In the genomic region with DNA sequence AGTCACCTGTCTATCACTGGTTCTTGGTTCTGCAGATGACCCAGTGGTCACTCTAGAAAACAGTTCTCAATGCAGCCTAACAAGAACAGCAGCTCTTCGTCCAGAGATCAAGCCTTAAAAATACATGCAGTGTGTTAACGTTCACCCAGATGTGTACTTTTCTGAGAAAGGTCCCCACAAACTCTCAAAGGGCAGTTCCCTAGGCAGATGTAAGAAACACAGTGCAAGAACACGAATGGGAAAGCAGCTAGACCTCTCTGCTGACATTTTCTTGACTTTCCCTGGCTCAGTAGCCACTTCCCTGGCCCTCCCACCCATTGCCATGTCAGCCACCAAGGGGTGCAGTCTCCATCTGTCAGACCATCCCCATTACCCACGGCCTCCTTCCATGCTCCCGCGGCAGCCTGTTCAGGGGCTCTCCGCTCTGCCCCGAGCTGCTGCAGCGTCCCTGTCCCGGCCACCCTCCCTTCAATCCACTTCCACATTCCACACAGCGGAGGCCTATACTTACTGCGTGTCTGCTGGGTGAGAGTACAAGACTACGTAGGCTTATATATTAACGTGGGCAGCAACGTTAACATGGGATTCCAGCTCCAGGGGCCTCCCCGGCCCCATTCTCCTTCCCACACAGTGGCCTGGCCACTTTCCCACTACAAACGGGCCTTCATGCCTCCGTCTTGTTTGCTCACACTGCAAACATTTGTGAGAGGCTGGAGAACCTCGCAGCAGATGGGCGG, we compare ENCODE assay signal across 10 cellular contexts. TPM values are rescaled to one million over a fixed set of nuclear protein-coding genes. Genes with fewer than 3 reads are reported as not detected.
DNase-seq lines count a peak whose midpoint lies in the region; ATAC-seq and TF ChIP-seq lines count a peak whose summit lies in the region.
"Had no signal": no experiment of that assay in that cellular context is flagged by ENCODE, and none has a peak within 500 bp of the region (broad histone marks: within the 10 kb centered on the region; RNA-seq: fewer than 3 reads in every experiment).

No MANE protein-coding gene starts in this region.

- intact Hi-C loops in left ventricle myocardium superior (cut with micrococcal nuclease), result no loop called here

- DNase-seq in AG20443 (ENCODE audit: low spot score) (peak; percentile 53), WTC11 (ENCODE audit: low spot score) (no peak), left ventricle myocardium superior (peak; percentile 36), progenitor cell of endocrine pancreas (ENCODE audit: low spot score, unreplicated experiment) (peak; percentile 15), Karpas-422 (no peak), germinal center (ENCODE audit: low spot score) (no peak)
- no peak for DNase-seq in activated naive CD4-positive, alpha-beta T cell treated with anti-CD3 and anti-CD28 coated beads, Interleukin-2, amount 10 ng/mL, durations not matched to agents 7 days and 5 days
- DNase-seq: activated CD8-positive, alpha-beta memory T cell treated with anti-CD3 and anti-CD28 coated beads, Interleukin-2, amount 50 U/mL, for 48 hours; SK-N-SH had no signal

- no peak overlapping the region for H3K4me3 ChIP-seq in Karpas-422 (ENCODE audit: low read length)

- H3K9me3 ChIP-seq in Karpas-422 (ENCODE audit: low read length), result no peaks in the 10 kb centered on the region
- H3K9me3 ChIP-seq: SK-N-SH had no signal

- H3K9me2 ChIP-seq in Karpas-422 (replicated peaks; ENCODE audit: insufficient read depth, low read length), result no peaks in the 10 kb centered on the region
- H3K9me2 ChIP-seq: SK-N-SH had no signal

- no peak overlapping the region for H3K27ac ChIP-seq in Karpas-422 (ENCODE audit: low read length)

- H3K27me3 Mint-ChIP-seq in WTC11 (ENCODE audit: low read depth) (no peaks in the 10 kb centered on the region), progenitor cell of endocrine pancreas (no peaks in the 10 kb centered on the region)
- no peaks in the 10 kb centered on the region for H3K27me3 Mint-ChIP-seq in activated naive CD4-positive, alpha-beta T cell treated with anti-CD3 and anti-CD28 coated beads, Interleukin-2, amount 10 ng/mL, durations not matched to agents 7 days and 5 days

- ATAC-seq in WTC11, result peak; percentile 25
- ATAC-seq in left ventricle myocardium superior, result peak; percentile 57
- no peak for ATAC-seq in HG02870 (IDR thresholded peaks at IDR 0.05; ENCODE audit: unreplicated experiment)

- peaks cover 14% of the 10 kb centered on the region for H3K4me1 ChIP-seq in Karpas-422 (ENCODE audit: low read length)

- H3K9ac ChIP-seq in Karpas-422 (ENCODE audit: low read length), result no peak overlapping the region
- H3K9ac ChIP-seq: SK-N-SH had no signal

- POLR2A ChIA-PET in WTC11 (lab: Charles Lee), result no interaction called here

- no peaks in the 10 kb centered on the region for H3K9me3 Mint-ChIP-seq in WTC11
- no peaks in the 10 kb centered on the region for H3K9me3 Mint-ChIP-seq in progenitor cell of endocrine pancreas (ENCODE audit: low read depth)
- no peaks in the 10 kb centered on the region for H3K9me3 Mint-ChIP-seq in activated naive CD4-positive, alpha-beta T cell treated with anti-CD3 and anti-CD28 coated beads, Interleukin-2, amount 10 ng/mL, durations not matched to agents 7 days and 5 days

- peak overlapping the region; percentile 88 for H3K27ac Mint-ChIP-seq in WTC11
- H3K27ac Mint-ChIP-seq in progenitor cell of endocrine pancreas, result peak overlapping the region; percentile 93
- H3K27ac Mint-ChIP-seq in activated naive CD4-positive, alpha-beta T cell treated with anti-CD3 and anti-CD28 coated beads, Interleukin-2, amount 10 ng/mL, durations not matched to agents 7 days and 5 days, result no peak overlapping the region

- H3K4me2 ChIP-seq in Karpas-422 (ENCODE audit: low read depth, low read length, poor library complexity, severe bottlenecking), result no peak overlapping the region
- H3K4me2 ChIP-seq: SK-N-SH had no signal

- H3K36me3 Mint-ChIP-seq in WTC11 (no peaks in the 10 kb centered on the region), progenitor cell of endocrine pancreas (ENCODE audit: insufficient read depth) (no peaks in the 10 kb centered on the region)
- H3K36me3 Mint-ChIP-seq in activated naive CD4-positive, alpha-beta T cell treated with anti-CD3 and anti-CD28 coated beads, Interleukin-2, amount 10 ng/mL, durations not matched to agents 7 days and 5 days, result peaks cover 28% of the 10 kb centered on the region

- TF ChIP-seq CTCF in WTC11 (IDR thresholded peaks at IDR 0.05) (no peak), progenitor cell of endocrine pancreas (IDR thresholded peaks at IDR 0.05; ENCODE audit: unreplicated experiment) (no peak)

- H3K36me3 ChIP-seq in Karpas-422 (ENCODE audit: insufficient read depth, low read length), result no peaks in the 10 kb centered on the region

- H3K79me2 ChIP-seq in Karpas-422 (ENCODE audit: low read length), result peaks cover 81% of the 10 kb centered on the region

- H2AFZ ChIP-seq in Karpas-422 (ENCODE audit: low read length), result no peak overlapping the region

- no peak overlapping the region for H3K4me3 Mint-ChIP-seq in WTC11
- H3K4me3 Mint-ChIP-seq in progenitor cell of endocrine pancreas (ENCODE audit: low read depth), result peak overlapping the region; percentile 6
- H3K4me3 Mint-ChIP-seq in activated naive CD4-positive, alpha-beta T cell treated with anti-CD3 and anti-CD28 coated beads, Interleukin-2, amount 10 ng/mL, durations not matched to agents 7 days and 5 days, result no peak overlapping the region

- H3K4me1 Mint-ChIP-seq in WTC11 (peaks cover 78% of the 10 kb centered on the region), progenitor cell of endocrine pancreas (ENCODE audit: low read depth) (peaks cover 31% of the 10 kb centered on the region)
- H3K4me1 Mint-ChIP-seq in activated naive CD4-positive, alpha-beta T cell treated with anti-CD3 and anti-CD28 coated beads, Interleukin-2, amount 10 ng/mL, durations not matched to agents 7 days and 5 days, result peaks cover 49% of the 10 kb centered on the region

- CTCF ChIA-PET in WTC11 (lab: Charles Lee), result interaction anchor here (1.0 kb wide), 1 partner anchor 176 kb away, joined by 5 read pairs; no protein-coding TSS in a partner anchor
- CTCF ChIA-PET in activated naive CD4-positive, alpha-beta T cell treated with anti-CD3 and anti-CD28 coated beads, Interleukin-2, amount 10 ng/mL, durations not matched to agents 7 days and 5 days (lab: Charles Lee), result no interaction called here

- H4K20me1 ChIP-seq in Karpas-422 (ENCODE audit: insufficient read depth, low read depth, low read length), result no peaks in the 10 kb centered on the region

- H3K27me3 ChIP-seq in Karpas-422 (ENCODE audit: low read length), result no peaks in the 10 kb centered on the region

TF ChIP-seq in WTC11, 78 proteins besides CTCF, POLR2A, EP300 and RAD21 (continues in another document):
- TF ChIP-seq, protein P1, sequence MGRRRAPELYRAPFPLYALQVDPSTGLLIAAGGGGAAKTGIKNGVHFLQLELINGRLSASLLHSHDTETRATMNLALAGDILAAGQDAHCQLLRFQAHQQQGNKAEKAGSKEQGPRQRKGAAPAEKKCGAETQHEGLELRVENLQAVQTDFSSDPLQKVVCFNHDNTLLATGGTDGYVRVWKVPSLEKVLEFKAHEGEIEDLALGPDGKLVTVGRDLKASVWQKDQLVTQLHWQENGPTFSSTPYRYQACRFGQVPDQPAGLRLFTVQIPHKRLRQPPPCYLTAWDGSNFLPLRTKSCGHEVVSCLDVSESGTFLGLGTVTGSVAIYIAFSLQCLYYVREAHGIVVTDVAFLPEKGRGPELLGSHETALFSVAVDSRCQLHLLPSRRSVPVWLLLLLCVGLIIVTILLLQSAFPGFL (CRISPR knock-in tag; IDR thresholded peaks at IDR 0.05; ENCODE audit: borderline replicate concordance), result no peak
- TF ChIP-seq, protein P2, sequence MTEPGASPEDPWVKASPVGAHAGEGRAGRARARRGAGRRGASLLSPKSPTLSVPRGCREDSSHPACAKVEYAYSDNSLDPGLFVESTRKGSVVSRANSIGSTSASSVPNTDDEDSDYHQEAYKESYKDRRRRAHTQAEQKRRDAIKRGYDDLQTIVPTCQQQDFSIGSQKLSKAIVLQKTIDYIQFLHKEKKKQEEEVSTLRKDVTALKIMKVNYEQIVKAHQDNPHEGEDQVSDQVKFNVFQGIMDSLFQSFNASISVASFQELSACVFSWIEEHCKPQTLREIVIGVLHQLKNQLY (CRISPR knock-in tag; IDR thresholded peaks at IDR 0.05), result no peak
- TF ChIP-seq, protein P3, sequence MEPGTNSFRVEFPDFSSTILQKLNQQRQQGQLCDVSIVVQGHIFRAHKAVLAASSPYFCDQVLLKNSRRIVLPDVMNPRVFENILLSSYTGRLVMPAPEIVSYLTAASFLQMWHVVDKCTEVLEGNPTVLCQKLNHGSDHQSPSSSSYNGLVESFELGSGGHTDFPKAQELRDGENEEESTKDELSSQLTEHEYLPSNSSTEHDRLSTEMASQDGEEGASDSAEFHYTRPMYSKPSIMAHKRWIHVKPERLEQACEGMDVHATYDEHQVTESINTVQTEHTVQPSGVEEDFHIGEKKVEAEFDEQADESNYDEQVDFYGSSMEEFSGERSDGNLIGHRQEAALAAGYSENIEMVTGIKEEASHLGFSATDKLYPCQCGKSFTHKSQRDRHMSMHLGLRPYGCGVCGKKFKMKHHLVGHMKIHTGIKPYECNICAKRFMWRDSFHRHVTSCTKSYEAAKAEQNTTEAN (CRISPR knock-in tag; IDR thresholded peaks at IDR 0.05), result no peak
- TF ChIP-seq, protein P4, sequence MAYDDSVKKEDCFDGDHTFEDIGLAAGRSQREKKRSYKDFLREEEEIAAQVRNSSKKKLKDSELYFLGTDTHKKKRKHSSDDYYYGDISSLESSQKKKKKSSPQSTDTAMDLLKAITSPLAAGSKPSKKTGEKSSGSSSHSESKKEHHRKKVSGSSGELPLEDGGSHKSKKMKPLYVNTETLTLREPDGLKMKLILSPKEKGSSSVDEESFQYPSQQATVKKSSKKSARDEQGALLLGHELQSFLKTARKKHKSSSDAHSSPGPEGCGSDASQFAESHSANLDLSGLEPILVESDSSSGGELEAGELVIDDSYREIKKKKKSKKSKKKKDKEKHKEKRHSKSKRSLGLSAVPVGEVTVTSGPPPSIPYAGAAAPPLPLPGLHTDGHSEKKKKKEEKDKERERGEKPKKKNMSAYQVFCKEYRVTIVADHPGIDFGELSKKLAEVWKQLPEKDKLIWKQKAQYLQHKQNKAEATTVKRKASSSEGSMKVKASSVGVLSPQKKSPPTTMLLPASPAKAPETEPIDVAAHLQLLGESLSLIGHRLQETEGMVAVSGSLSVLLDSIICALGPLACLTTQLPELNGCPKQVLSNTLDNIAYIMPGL (CRISPR knock-in tag; IDR thresholded peaks at IDR 0.05), result no peak
- TF ChIP-seq NR3C1 (CRISPR knock-in tag; conservative IDR thresholded peaks at IDR 0.05; ENCODE audit: low read depth) (no peak), IRF2 (CRISPR knock-in tag; IDR thresholded peaks at IDR 0.05; ENCODE audit: borderline replicate concordance, low read depth) (no peak)
- TF ChIP-seq, protein P5, sequence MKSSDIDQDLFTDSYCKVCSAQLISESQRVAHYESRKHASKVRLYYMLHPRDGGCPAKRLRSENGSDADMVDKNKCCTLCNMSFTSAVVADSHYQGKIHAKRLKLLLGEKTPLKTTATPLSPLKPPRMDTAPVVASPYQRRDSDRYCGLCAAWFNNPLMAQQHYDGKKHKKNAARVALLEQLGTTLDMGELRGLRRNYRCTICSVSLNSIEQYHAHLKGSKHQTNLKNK (CRISPR knock-in tag; IDR thresholded peaks at IDR 0.05), result no peak

RNA-seq across cellular contexts. Expression of a gene that starts 34.3 kb away (rescaled TPM):
- total RNA-seq in WTC11 (2021), result 9.3 to 11.8 TPM (median 11.3 TPM) in 3 replicates
- total RNA-seq in left ventricle myocardium superior, result 33.0 TPM
- total RNA-seq in progenitor cell of endocrine pancreas, result 14.3 and 19.1 TPM in 2 replicates
- total RNA-seq in Karpas-422 (2014; rRNA removed; shearing (Covaris generic); ENCODE audit: low replicate concordance), result 29.8 and 35.5 TPM in 2 replicates

Comparison
In these comparisons a context has a peak if more than half of its experiments do, and no peak if none do; other contexts are left out.
1. DNase-seq: peak in AG20443 (single experiment), left ventricle myocardium superior (single experiment) and progenitor cell of endocrine pancreas (single experiment); none in WTC11 (single experiment), Karpas-422 (single experiment), germinal center (single experiment) and activated naive CD4-positive, alpha-beta T cell treated with anti-CD3 and anti-CD28 coated beads, Interleukin-2, amount 10 ng/mL, durations not matched to agents 7 days and 5 days (single experiment).